In the genomic region with DNA sequence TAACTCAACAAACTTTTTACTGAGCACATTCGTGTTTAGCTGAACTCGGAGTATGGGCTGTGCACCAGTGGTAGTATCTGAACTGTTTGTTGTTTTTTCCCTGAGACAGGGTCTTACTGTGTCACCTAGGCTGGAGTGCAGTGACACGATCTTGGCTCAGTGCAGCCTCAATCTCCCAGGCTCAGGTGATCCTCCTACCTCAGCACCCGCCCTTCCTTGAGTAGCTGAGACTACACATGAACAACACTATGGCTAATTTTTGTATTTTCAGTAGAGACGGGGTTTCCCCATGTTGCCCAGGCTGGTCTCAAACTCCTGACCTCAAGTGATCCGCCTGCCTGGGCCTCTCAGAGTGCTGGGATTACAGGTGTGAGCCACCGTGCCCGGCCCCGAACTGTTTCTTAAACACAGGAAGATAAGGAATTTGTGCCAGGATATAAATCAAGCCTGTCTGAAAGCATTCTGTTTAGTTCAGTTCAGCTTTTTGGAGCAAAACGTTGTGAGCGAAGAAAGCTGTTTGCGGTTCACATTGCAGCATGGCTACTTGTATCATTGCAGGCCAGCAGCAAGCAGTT, we compare ENCODE assay signal across 16 cellular contexts. TPM values are rescaled to one million over a fixed set of nuclear protein-coding genes. Genes with fewer than 3 reads are reported as not detected.
DNase-seq lines count a peak whose midpoint lies in the region; ATAC-seq lines count a peak whose summit lies in the region.
"Had no signal": no experiment of that assay in that cellular context is flagged by ENCODE, and none has a peak within 500 bp of the region (broad histone marks: within the 10 kb centered on the region; RNA-seq: fewer than 3 reads in every experiment).

No MANE protein-coding gene starts in this region.

- H3K36me3 Mint-ChIP-seq in activated CD4-positive, alpha-beta T cell treated with anti-CD3 and anti-CD28 coated beads for 36 hours (ENCODE audit: low read depth), result peaks cover 2% of the 10 kb centered on the region
- H3K36me3 Mint-ChIP-seq in naive thymus-derived CD8-positive, alpha-beta T cell, result peaks cover 0 to 22% (median 14%) of the 10 kb centered on the region in 3 donors
- peaks cover 8% of the 10 kb centered on the region for H3K36me3 Mint-ChIP-seq in effector memory CD8-positive, alpha-beta T cell (ENCODE audit: insufficient read depth)

- peak; percentile 24 for ATAC-seq in activated CD4-positive, alpha-beta T cell treated with anti-CD3 and anti-CD28 coated beads for 36 hours
- ATAC-seq in HG02571 (IDR thresholded peaks at IDR 0.05; ENCODE audit: unreplicated experiment) (peak; percentile 12), HG03520 (IDR thresholded peaks at IDR 0.05; ENCODE audit: unreplicated experiment) (peak; percentile 9)
- no peak for ATAC-seq in naive thymus-derived CD8-positive, alpha-beta T cell
- no peak for ATAC-seq in effector memory CD8-positive, alpha-beta T cell (replicated peaks)
- ATAC-seq: sciatic nerve had no signal

- DNase-seq in activated CD4-positive, alpha-beta T cell treated with anti-CD3 and anti-CD28 coated beads for 36 hours, result no peak
- DNase-seq in activated CD4-positive, alpha-beta T cell treated with anti-CD3 and anti-CD28 coated beads for 1 hour, result no peak
- DNase-seq in naive thymus-derived CD8-positive, alpha-beta T cell, result no peak
- DNase-seq in effector memory CD8-positive, alpha-beta T cell, result no peak
- DNase-seq in NCI-H1417 (lab: John Stamatoyannopoulos, UW) (no peak), NCI-H2029 treated with DMSO at 0.1 percent for 48 hours (lab: John Stamatoyannopoulos, UW) (no peak)
- DNase-seq: amygdala, dorsolateral prefrontal cortex, H7 had no signal

- CTCF ChIA-PET in activated CD4-positive, alpha-beta T cell treated with anti-CD3 and anti-CD28 coated beads for 36 hours (lab: Charles Lee), result interaction anchor here (0.7 to 1.6 kb wide), 2 partner anchors 9 to 78 kb away, joined by 4 to 5 read pairs; no protein-coding TSS in a partner anchor

- no peak overlapping the region for H3K4me3 Mint-ChIP-seq in activated CD4-positive, alpha-beta T cell treated with anti-CD3 and anti-CD28 coated beads for 36 hours
- peak overlapping the region in 5 of 10 donors; percentile 20 to 75 (median 43) for H3K4me3 Mint-ChIP-seq in naive thymus-derived CD8-positive, alpha-beta T cell
- peak overlapping the region in 1 of 2 donors; percentile 55 for H3K4me3 Mint-ChIP-seq in effector memory CD8-positive, alpha-beta T cell

- H3K27ac Mint-ChIP-seq in activated CD4-positive, alpha-beta T cell treated with anti-CD3 and anti-CD28 coated beads for 36 hours, result no peak overlapping the region
- H3K27ac Mint-ChIP-seq in naive thymus-derived CD8-positive, alpha-beta T cell, result peak overlapping the region in 9 of 10 donors; percentile 6 to 86 (median 79)
- peak overlapping the region in 1 of 2 donors; percentile 39 for H3K27ac Mint-ChIP-seq in effector memory CD8-positive, alpha-beta T cell

- H3K9me3 Mint-ChIP-seq in activated CD4-positive, alpha-beta T cell treated with anti-CD3 and anti-CD28 coated beads for 36 hours (ENCODE audit: low read depth), result no peaks in the 10 kb centered on the region
- H3K9me3 Mint-ChIP-seq in naive thymus-derived CD8-positive, alpha-beta T cell, result peaks cover 0 to 2% (median 0%) of the 10 kb centered on the region in 9 donors
- H3K9me3 Mint-ChIP-seq in effector memory CD8-positive, alpha-beta T cell, result no peaks in the 10 kb centered on the region

- POLR2A ChIA-PET in activated CD4-positive, alpha-beta T cell treated with anti-CD3 and anti-CD28 coated beads for 36 hours (lab: Charles Lee), result no interaction called here
- POLR2A ChIA-PET in naive thymus-derived CD8-positive, alpha-beta T cell (lab: Charles Lee), result interaction anchor here (1.0 to 3.9 kb wide), 2 partner anchors 38 to 50 kb away, joined by 3 to 20 read pairs; no protein-coding TSS in a partner anchor

- intact Hi-C loops in activated CD4-positive, alpha-beta T cell treated with anti-CD3 and anti-CD28 coated beads for 36 hours (cut with DNase I, micrococcal nuclease), result loop anchor here in 1 of 2 experiments (5.0 kb wide), 1 partner anchor 37 kb away; no protein-coding TSS in a partner anchor

- no peaks in the 10 kb centered on the region for H3K27me3 Mint-ChIP-seq in activated CD4-positive, alpha-beta T cell treated with anti-CD3 and anti-CD28 coated beads for 36 hours
- no peaks in the 10 kb centered on the region for H3K27me3 Mint-ChIP-seq in naive thymus-derived CD8-positive, alpha-beta T cell
- H3K27me3 Mint-ChIP-seq in effector memory CD8-positive, alpha-beta T cell, result no peaks in the 10 kb centered on the region

- H3K4me1 Mint-ChIP-seq in activated CD4-positive, alpha-beta T cell treated with anti-CD3 and anti-CD28 coated beads for 36 hours, result peaks cover 28% of the 10 kb centered on the region
- peaks cover 28 to 51% (median 35%) of the 10 kb centered on the region in 4 donors for H3K4me1 Mint-ChIP-seq in naive thymus-derived CD8-positive, alpha-beta T cell
- peaks cover 8 to 31% of the 10 kb centered on the region in 2 donors for H3K4me1 Mint-ChIP-seq in effector memory CD8-positive, alpha-beta T cell (ENCODE audit: low read depth in 2 of 2)

RNA-seq across cellular contexts. Expression of a gene that starts 40.4 kb away (rescaled TPM):
- under 1 TPM; 0.16 to 0.18 TPM for total RNA-seq in activated CD4-positive, alpha-beta T cell treated with anti-CD3 and anti-CD28 coated beads for 36 hours
- 1 to 10 TPM; 1.0 to 1.4 TPM for total RNA-seq in naive thymus-derived CD8-positive, alpha-beta T cell
- polyA plus RNA-seq in naive thymus-derived CD8-positive, alpha-beta T cell, result under 1 TPM in 1 of 3 donors, not detected in 2; 0.05 TPM
- total RNA-seq: fibroblast of villous mesenchyme, H7, HT1080 had no signal

RNA-seq across cellular contexts. Expression of a gene that starts 54.9 kb away (rescaled TPM):
- total RNA-seq in activated CD4-positive, alpha-beta T cell treated with anti-CD3 and anti-CD28 coated beads for 36 hours, result not detected
- not detected for total RNA-seq in naive thymus-derived CD8-positive, alpha-beta T cell
- not detected for polyA plus RNA-seq in naive thymus-derived CD8-positive, alpha-beta T cell
- total RNA-seq: dorsolateral prefrontal cortex, fibroblast of villous mesenchyme, H7, HT1080, myocyte, sciatic nerve, thoracic aorta had no signal

Comparison
In these comparisons a context has a peak if more than half of its experiments do, and no peak if none do; other contexts are left out.
1. ATAC-seq: peak in activated CD4-positive, alpha-beta T cell treated with anti-CD3 and anti-CD28 coated beads for 36 hours (single experiment), HG02571 (single experiment) and HG03520 (single experiment); none in naive thymus-derived CD8-positive, alpha-beta T cell (0 of 2) and effector memory CD8-positive, alpha-beta T cell (single experiment).